16 cellular contexts compared by ENCODE assay signal in the genomic region with DNA sequence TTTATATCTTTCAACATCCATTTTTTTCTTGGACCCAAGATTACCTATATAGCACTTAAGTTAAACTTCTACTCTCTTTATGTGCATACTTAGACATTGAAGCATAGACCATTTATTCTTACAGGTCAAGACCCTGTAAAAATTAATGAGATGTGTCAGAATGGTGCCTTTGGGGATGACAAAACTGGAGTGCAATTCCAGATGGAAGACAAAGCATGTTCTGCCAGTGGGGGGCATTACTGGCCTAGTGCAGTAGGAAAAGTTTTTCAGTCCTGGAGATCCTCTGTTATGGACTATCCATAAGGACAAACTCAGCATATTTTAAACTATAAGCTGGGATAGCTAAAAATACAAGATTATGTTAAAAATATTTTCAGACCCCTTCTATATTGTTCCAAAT.
DNase-seq lines count a peak whose midpoint lies in the region; TF ChIP-seq lines count a peak whose summit lies in the region.
"Had no signal": no experiment of that assay in that cellular context is flagged by ENCODE, and none has a peak within 500 bp of the region (broad histone marks: within the 10 kb centered on the region; RNA-seq: fewer than 3 reads in every experiment).

No MANE protein-coding gene starts in this region.

- H3K4me3 ChIP-seq in AG10803 (ENCODE audit: low read length) (no peak overlapping the region), HFF-Myc (replicated peaks; ENCODE audit: low read depth, low read length) (no peak overlapping the region)
- H3K4me3 ChIP-seq: adrenal gland, uterus had no signal

- TF ChIP-seq CTCF in AG10803 (conservative IDR thresholded peaks at IDR 0.05; ENCODE audit: low read length), result peak; percentile 42
- peak; percentile 20 for TF ChIP-seq CTCF in HFF-Myc (IDR thresholded peaks at IDR 0.05; ENCODE audit: low read depth, low read length, missing control alignments)

- DNase-seq in AG10803 (ENCODE audit: low read depth) (peak; percentile 39), HFF-Myc (ENCODE audit: extremely low read depth, low read depth) (peak; percentile 17), cerebellar cortex (ENCODE audit: low spot score) (peak; percentile 45), left kidney (ENCODE audit: low read depth, low spot score) (peak; percentile 68), DMS153 (lab: John Stamatoyannopoulos, UW) (no peak), C1 segment of cervical spinal cord (lab: John Stamatoyannopoulos, UW) (no peak), cerebellar nuclear complex (lab: John Stamatoyannopoulos, UW) (no peak)
- DNase-seq in stimulated activated CD8-positive, alpha-beta memory T cell treated with anti-CD3 and anti-CD28 coated beads, Interleukin-4, amount 100 ng/mL, for 48 hours, result no peak
- DNase-seq: activated T-cell treated with anti-CD3 and anti-CD28 coated beads, Interleukin-2, amount 50 U/mL, for 24 hours; adrenal gland; CD8-positive, alpha-beta T cell; kidney; NCI-H1048; stimulated activated CD4-positive, alpha-beta T cell treated with anti-CD3 and anti-CD28 coated beads, Interleukin-2, amount 100 ng/mL, for 48 hours; T-cell; uterus had no signal

Comparison
In these comparisons a context has a peak if more than half of its experiments do, and no peak if none do; other contexts are left out.
1. DNase-seq: peak in AG10803 (single experiment), HFF-Myc (single experiment), cerebellar cortex (single experiment) and left kidney (single experiment); none in DMS153 (single experiment), stimulated activated CD8-positive, alpha-beta memory T cell treated with anti-CD3 and anti-CD28 coated beads, Interleukin-4, amount 100 ng/mL, for 48 hours (single experiment), C1 segment of cervical spinal cord (0 of 14) and cerebellar nuclear complex (0 of 2).